In genomic region chr4:138816883-138817282, GRCh38 we compare ENCODE assay signal across 17 cellular contexts.
"Had no signal": no experiment of that assay in that cellular context is flagged by ENCODE, and none has a peak within 500 bp of the region (broad histone marks: within the 10 kb centered on the region; RNA-seq: fewer than 3 reads in every experiment).

No MANE protein-coding gene starts in this region.

- H3K4me3 ChIP-seq: ascending aorta, esophagus squamous epithelium, lower lobe of right lung, spleen, tibial artery had no signal

- H3K4me1 ChIP-seq: ascending aorta, esophagus squamous epithelium, lower lobe of right lung, spleen, tibial artery had no signal

- H3K27ac Mint-ChIP-seq: activated T-cell treated with anti-CD3 and anti-CD28 coated beads, Interleukin-2, amount 50 U/mL, for 72 hours; natural killer cell treated with Interleukin-12 subunit alpha and Interleukin-12 subunit beta and Interleukin-15 and Interleukin-18, amount 100 ng/mL, for 72 hours had no signal

- DNase-seq: activated CD4-positive, alpha-beta T cell treated with anti-CD3 and anti-CD28 coated beads, Interleukin-2, amount 50 U/mL, for 4 hours; activated effector memory CD4-positive, alpha-beta T cell treated with anti-CD3 and anti-CD28 coated beads, Interleukin-2, amount 50 U/mL, for 16 hours; activated naive CD4-positive, alpha-beta T cell treated with anti-CD3 and anti-CD28 coated beads, Interleukin-2, amount 50 U/mL, for 16 hours; activated T-cell treated with anti-CD3 and anti-CD28 coated beads, Interleukin-2, amount 50 U/mL, for 72 hours; cortex of kidney; effector CD4-positive, alpha-beta T cell; esophagus squamous epithelium; lower lobe of right lung; spleen; stimulated activated naive CD4-positive, alpha-beta T cell treated with Interleukin-2 at 50 U/mL for 16 hours; substantia nigra; T-helper 2 cell; tibial artery; WERI-Rb-1 had no signal

- H3K36me3 ChIP-seq: ascending aorta, esophagus squamous epithelium, lower lobe of right lung, spleen, tibial artery, WERI-Rb-1 had no signal

- H3K27me3 ChIP-seq: ascending aorta, spleen, tibial artery had no signal

- H3K9me3 Mint-ChIP-seq: activated T-cell treated with anti-CD3 and anti-CD28 coated beads, Interleukin-2, amount 50 U/mL, for 72 hours; central memory CD8-positive, alpha-beta T cell; natural killer cell treated with Interleukin-12 subunit alpha and Interleukin-12 subunit beta and Interleukin-15 and Interleukin-18, amount 100 ng/mL, for 72 hours had no signal

- H3K36me3 Mint-ChIP-seq: natural killer cell treated with Interleukin-12 subunit alpha and Interleukin-12 subunit beta and Interleukin-15 and Interleukin-18, amount 100 ng/mL, for 72 hours had no signal

- H3K27ac ChIP-seq: ascending aorta, esophagus squamous epithelium, lower lobe of right lung, spleen, tibial artery, WERI-Rb-1 had no signal

- ATAC-seq: activated T-cell treated with anti-CD3 and anti-CD28 coated beads, Interleukin-2, amount 50 U/mL, for 72 hours; lower lobe of right lung; natural killer cell treated with Interleukin-12 subunit alpha and Interleukin-12 subunit beta and Interleukin-15 and Interleukin-18, amount 100 ng/mL, for 72 hours had no signal

- H3K9me3 ChIP-seq: ascending aorta, esophagus squamous epithelium, lower lobe of right lung, spleen, tibial artery had no signal
